ENCODE assay signal across 1 cellular context in the genomic region with DNA sequence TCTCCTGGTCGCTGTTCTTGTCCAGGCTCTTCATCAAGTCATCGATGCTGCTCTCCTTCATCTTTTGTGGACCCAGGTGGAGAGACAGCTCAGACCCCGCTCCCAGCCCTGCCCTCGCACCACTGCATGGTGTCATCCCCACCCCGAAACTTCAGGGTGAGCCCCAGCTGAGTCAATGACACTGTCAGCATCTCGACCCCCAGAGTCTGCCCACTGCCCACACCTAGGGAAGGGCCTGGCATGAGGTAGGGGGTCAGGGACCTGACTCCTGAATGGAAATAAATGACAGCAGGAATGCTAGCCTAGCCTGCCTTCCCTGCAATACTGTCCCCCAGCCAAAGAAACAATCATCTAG.
TF ChIP-seq lines count a peak whose summit lies in the region.

No MANE protein-coding gene starts in this region.

TF ChIP-seq in IMR-90, 13 proteins besides CTCF, POLR2A, EP300 and RAD21:
- TF ChIP-seq BHLHE40 (IDR thresholded peaks at IDR 0.05; ENCODE audit: low read depth, low read length) (no peak), RCOR1 (IDR thresholded peaks at IDR 0.05; ENCODE audit: insufficient replicate concordance, low read length) (no peak), CEBPB (IDR thresholded peaks at IDR 0.05; ENCODE audit: low read depth, low read length) (no peak), MAFK (IDR thresholded peaks at IDR 0.05; ENCODE audit: low read depth, low read length) (no peak), NFE2L2 (IDR thresholded peaks at IDR 0.05; ENCODE audit: low read depth, low read length) (no peak), SMC3 (IDR thresholded peaks at IDR 0.05; ENCODE audit: low read depth, low read length) (no peak), MAZ (IDR thresholded peaks at IDR 0.05; ENCODE audit: borderline replicate concordance, low read depth, low read length) (no peak), MXI1 (IDR thresholded peaks at IDR 0.05; ENCODE audit: borderline replicate concordance, low read depth, low read length) (no peak), FOS (IDR thresholded peaks at IDR 0.05; ENCODE audit: low read depth, low read length) (no peak), RFX5 (IDR thresholded peaks at IDR 0.05; ENCODE audit: low read depth, low read length) (no peak), CHD1 (IDR thresholded peaks at IDR 0.05; ENCODE audit: low read depth, low read length) (no peak)
- TF ChIP-seq, protein P1, sequence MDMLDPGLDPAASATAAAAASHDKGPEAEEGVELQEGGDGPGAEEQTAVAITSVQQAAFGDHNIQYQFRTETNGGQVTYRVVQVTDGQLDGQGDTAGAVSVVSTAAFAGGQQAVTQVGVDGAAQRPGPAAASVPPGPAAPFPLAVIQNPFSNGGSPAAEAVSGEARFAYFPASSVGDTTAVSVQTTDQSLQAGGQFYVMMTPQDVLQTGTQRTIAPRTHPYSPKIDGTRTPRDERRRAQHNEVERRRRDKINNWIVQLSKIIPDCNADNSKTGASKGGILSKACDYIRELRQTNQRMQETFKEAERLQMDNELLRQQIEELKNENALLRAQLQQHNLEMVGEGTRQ (IDR thresholded peaks at IDR 0.05; ENCODE audit: low read depth, low read length) = no peak
- TF ChIP-seq, protein P2, sequence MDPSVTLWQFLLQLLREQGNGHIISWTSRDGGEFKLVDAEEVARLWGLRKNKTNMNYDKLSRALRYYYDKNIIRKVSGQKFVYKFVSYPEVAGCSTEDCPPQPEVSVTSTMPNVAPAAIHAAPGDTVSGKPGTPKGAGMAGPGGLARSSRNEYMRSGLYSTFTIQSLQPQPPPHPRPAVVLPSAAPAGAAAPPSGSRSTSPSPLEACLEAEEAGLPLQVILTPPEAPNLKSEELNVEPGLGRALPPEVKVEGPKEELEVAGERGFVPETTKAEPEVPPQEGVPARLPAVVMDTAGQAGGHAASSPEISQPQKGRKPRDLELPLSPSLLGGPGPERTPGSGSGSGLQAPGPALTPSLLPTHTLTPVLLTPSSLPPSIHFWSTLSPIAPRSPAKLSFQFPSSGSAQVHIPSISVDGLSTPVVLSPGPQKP (IDR thresholded peaks at IDR 0.05; ENCODE audit: borderline replicate concordance, low read depth, low read length) = no peak
